ENCODE assay signal across 23 cellular contexts in the genomic region with DNA sequence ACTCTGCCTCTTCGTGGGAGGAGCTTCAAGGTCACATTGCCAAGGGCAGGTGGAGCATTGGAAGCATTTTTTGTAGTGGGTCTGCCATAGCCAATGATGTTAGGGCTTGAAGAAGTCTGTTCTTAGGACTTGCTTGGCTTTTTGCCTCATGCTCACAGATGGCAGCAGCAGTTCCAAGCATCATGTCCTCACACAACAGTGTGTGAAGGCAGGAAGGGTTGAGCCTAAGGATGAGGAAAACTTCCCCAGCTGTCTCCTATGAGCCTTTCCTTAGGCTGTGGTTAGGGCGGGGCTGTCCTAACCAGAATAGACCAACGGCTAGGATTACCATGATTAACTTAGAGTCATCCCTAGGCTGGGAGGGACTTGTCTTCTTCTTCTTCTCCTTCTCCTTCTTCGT.
"Had no signal": no experiment of that assay in that cellular context is flagged by ENCODE, and none has a peak within 500 bp of the region (broad histone marks: within the 10 kb centered on the region; RNA-seq: fewer than 3 reads in every experiment).

No MANE protein-coding gene starts in this region.

- H3K27ac ChIP-seq: adrenal gland, ascending aorta, brain microvascular endothelial cell, prostate gland, tibial nerve, VCaP had no signal

- H3K36me3 ChIP-seq: adrenal gland, ascending aorta, brain microvascular endothelial cell, prostate gland, tibial nerve had no signal

- H3K27me3 Mint-ChIP-seq: natural killer cell treated with Interleukin-12 subunit alpha and Interleukin-12 subunit beta and Interleukin-15 and Interleukin-18, amount 100 ng/mL, for 72 hours; stimulated activated naive CD8-positive, alpha-beta T cell treated with anti-CD3 and anti-CD28 coated beads, Interleukin-15, Interleukin-2, amounts not matched to agents 100 ng/mL and 50 ng/mL, for 24 hours had no signal

- H3K4me1 ChIP-seq: adrenal gland, ascending aorta, prostate gland, tibial nerve had no signal

- H3K4me3 ChIP-seq: adrenal gland, ascending aorta, prostate gland, tibial nerve had no signal

- H3K27me3 ChIP-seq: adrenal gland, ascending aorta, brain microvascular endothelial cell had no signal

- H3K36me3 Mint-ChIP-seq: natural killer cell treated with Interleukin-12 subunit alpha and Interleukin-12 subunit beta and Interleukin-15 and Interleukin-18, amount 100 ng/mL, for 72 hours had no signal

- H3K4me3 Mint-ChIP-seq: activated CD4-positive, alpha-beta memory T cell treated with anti-CD3 and anti-CD28 coated beads, Interleukin-2, amount 10 ng/mL, durations not matched to agents 7 days and 5 days; activated CD4-positive, alpha-beta T cell treated with anti-CD3 and anti-CD28 coated beads, Interleukin-2, amount 10 ng/mL, durations not matched to agents 24 days and 14 days; dendritic cell treated with granulocyte-macrophage colony-stimulating factor and Interleukin-4, amounts not matched to agents 40 ng/mL and 50 ng/mL, for 4 days; natural killer cell treated with Interleukin-12 subunit alpha and Interleukin-12 subunit beta and Interleukin-15 and Interleukin-18, amount 100 ng/mL, for 72 hours; stimulated activated naive CD8-positive, alpha-beta T cell treated with anti-CD3 and anti-CD28 coated beads, Interleukin-15, Interleukin-2, amounts not matched to agents 100 ng/mL and 50 ng/mL, for 24 hours; T-helper 17 cell had no signal

- H3K27ac Mint-ChIP-seq: activated CD4-positive, alpha-beta memory T cell treated with anti-CD3 and anti-CD28 coated beads, Interleukin-2, amount 10 ng/mL, durations not matched to agents 7 days and 5 days; activated CD4-positive, alpha-beta T cell treated with anti-CD3 and anti-CD28 coated beads, Interleukin-2, amount 10 ng/mL, durations not matched to agents 24 days and 14 days; dendritic cell treated with granulocyte-macrophage colony-stimulating factor and Interleukin-4, amounts not matched to agents 40 ng/mL and 50 ng/mL, for 4 days; natural killer cell treated with Interleukin-12 subunit alpha and Interleukin-12 subunit beta and Interleukin-15 and Interleukin-18, amount 100 ng/mL, for 72 hours; stimulated activated naive CD8-positive, alpha-beta T cell treated with anti-CD3 and anti-CD28 coated beads, Interleukin-15, Interleukin-2, amounts not matched to agents 100 ng/mL and 50 ng/mL, for 24 hours; T-helper 17 cell had no signal

- ATAC-seq: activated CD4-positive, CD25-positive, alpha-beta regulatory T cell treated with anti-CD3 and anti-CD28 coated beads, Interleukin-2, amount 50 U/mL, for 24 hours; left lobe of liver; natural killer cell treated with Interleukin-12 subunit alpha and Interleukin-12 subunit beta and Interleukin-15 and Interleukin-18, amount 100 ng/mL, for 72 hours; T-helper 17 cell had no signal

- H3K9me3 ChIP-seq: adrenal gland, ascending aorta, prostate gland had no signal

- H3K9me3 Mint-ChIP-seq: dendritic cell treated with granulocyte-macrophage colony-stimulating factor and Interleukin-4, amounts not matched to agents 40 ng/mL and 50 ng/mL, for 4 days; natural killer cell treated with Interleukin-12 subunit alpha and Interleukin-12 subunit beta and Interleukin-15 and Interleukin-18, amount 100 ng/mL, for 72 hours had no signal

- DNase-seq: activated CD4-positive, alpha-beta memory T cell treated with anti-CD3 and anti-CD28 coated beads, Interleukin-2, amount 10 ng/mL, durations not matched to agents 7 days and 5 days; activated CD4-positive, alpha-beta T cell treated with anti-CD3 and anti-CD28 coated beads, Interleukin-2, amount 10 ng/mL, durations not matched to agents 24 days and 14 days; activated gamma-delta T cell; activated naive CD4-positive, alpha-beta T cell treated with anti-CD3 and anti-CD28 coated beads, Interleukin-2, amount 50 U/mL, for 16 hours; adrenal gland; brain microvascular endothelial cell; caudate nucleus; effector CD4-positive, alpha-beta T cell; erythroblast; foreskin melanocyte; kidney; stimulated activated CD4-positive, alpha-beta T cell treated with anti-CD3 and anti-CD28 coated beads, Interleukin-12 subunit alpha, Interleukin-12 subunit beta, amount 100 ng/mL, for 4 hours; stimulated activated CD4-positive, alpha-beta T cell treated with anti-CD3 and anti-CD28 coated beads, Interleukin-4, amount 100 ng/mL, for 4 hours; T-helper 17 cell had no signal
